ENCODE assay signal across 28 cellular contexts in genomic region chr7:155217629-155218028, GRCh38.
A peak's percentile ranks its signal among the peaks of the same experiment; 100 is the strongest.
DNase-seq lines count a peak whose midpoint lies in the region; ATAC-seq and TF ChIP-seq lines count a peak whose summit lies in the region.
"Had no signal": no experiment of that assay in that cellular context is flagged by ENCODE, and none has a peak within 500 bp of the region (broad histone marks: within the 10 kb centered on the region; RNA-seq: fewer than 3 reads in every experiment).

No MANE protein-coding gene starts in this region.

- peak overlapping the region; percentile 35 for H3K27ac Mint-ChIP-seq in activated T-cell treated with anti-CD3 and anti-CD28 coated beads, Interleukin-2, amount 50 U/mL, for 72 hours
- H3K27ac Mint-ChIP-seq in stimulated activated effector memory CD8-positive, alpha-beta T cell treated with anti-CD3 and anti-CD28 coated beads, Interleukin-12 subunit alpha, Interleukin-12 subunit beta, amount 100 ng/mL, for 72 hours: no peak overlapping the region
- H3K27ac Mint-ChIP-seq: activated naive CD8-positive, alpha-beta T cell; IgD-negative memory B cell; neural progenitor cell; stimulated activated naive CD8-positive, alpha-beta T cell treated with anti-CD3 and anti-CD28 coated beads, Interleukin-15, Interleukin-2, amounts not matched to agents 100 ng/mL and 50 ng/mL, for 24 hours had no signal

- H3K4me3 Mint-ChIP-seq in activated T-cell treated with anti-CD3 and anti-CD28 coated beads, Interleukin-2, amount 50 U/mL, for 72 hours: peak overlapping the region in 1 of 2 donors; percentile 38
- H3K4me3 Mint-ChIP-seq in stimulated activated effector memory CD8-positive, alpha-beta T cell treated with anti-CD3 and anti-CD28 coated beads, Interleukin-12 subunit alpha, Interleukin-12 subunit beta, amount 100 ng/mL, for 72 hours: no peak overlapping the region
- H3K4me3 Mint-ChIP-seq: activated naive CD8-positive, alpha-beta T cell; IgD-negative memory B cell; neural progenitor cell; stimulated activated naive CD8-positive, alpha-beta T cell treated with anti-CD3 and anti-CD28 coated beads, Interleukin-15, Interleukin-2, amounts not matched to agents 100 ng/mL and 50 ng/mL, for 24 hours had no signal

- peak; percentile 73 to 90 for ATAC-seq in activated T-cell treated with anti-CD3 and anti-CD28 coated beads, Interleukin-2, amount 50 U/mL, for 72 hours (replicated peaks in 1 of 2)
- ATAC-seq in GM18861 (IDR thresholded peaks at IDR 0.05; ENCODE audit: unreplicated experiment) (peak; percentile 72), HG03378 (IDR thresholded peaks at IDR 0.05; ENCODE audit: unreplicated experiment) (peak; percentile 72)
- peak; percentile 88 for ATAC-seq in stimulated activated effector memory CD8-positive, alpha-beta T cell treated with anti-CD3 and anti-CD28 coated beads, Interleukin-12 subunit alpha, Interleukin-12 subunit beta, amount 100 ng/mL, for 72 hours
- ATAC-seq: foreskin keratinocyte had no signal

- no peaks in the 10 kb centered on the region for H3K9me3 ChIP-seq in vagina
- H3K9me3 ChIP-seq: BLaER1, esophagus muscularis mucosa, left ventricle myocardium inferior, Peyer's patch, testis had no signal

- H3K4me1 Mint-ChIP-seq in activated T-cell treated with anti-CD3 and anti-CD28 coated beads, Interleukin-2, amount 50 U/mL, for 72 hours (ENCODE audit: low read depth): peaks cover 35% of the 10 kb centered on the region
- peaks cover 36% of the 10 kb centered on the region for H3K4me1 Mint-ChIP-seq in stimulated activated effector memory CD8-positive, alpha-beta T cell treated with anti-CD3 and anti-CD28 coated beads, Interleukin-12 subunit alpha, Interleukin-12 subunit beta, amount 100 ng/mL, for 72 hours

- no peaks in the 10 kb centered on the region for H3K36me3 ChIP-seq in vagina
- H3K36me3 ChIP-seq: BLaER1, esophagus muscularis mucosa, left ventricle myocardium inferior, neural progenitor cell, Peyer's patch had no signal

- no peak for TF ChIP-seq CTCF in vagina (IDR thresholded peaks at IDR 0.05)

- intact Hi-C loops in vagina (cut with DNase I): no loop called here

- H3K27me3 Mint-ChIP-seq in activated T-cell treated with anti-CD3 and anti-CD28 coated beads, Interleukin-2, amount 50 U/mL, for 72 hours (ENCODE audit: low read depth): peaks cover 19% of the 10 kb centered on the region
- H3K27me3 Mint-ChIP-seq: activated naive CD8-positive, alpha-beta T cell had no signal

- no peaks in the 10 kb centered on the region for H3K27me3 ChIP-seq in vagina
- H3K27me3 ChIP-seq: BLaER1, neural progenitor cell, Peyer's patch, testis had no signal

- H3K4me3 ChIP-seq in vagina: no peak overlapping the region
- H3K4me3 ChIP-seq: BLaER1, esophagus muscularis mucosa, left ventricle myocardium inferior, neural progenitor cell, Peyer's patch, smooth muscle cell, testis had no signal

- TF ChIP-seq POLR2A in vagina (IDR thresholded peaks at IDR 0.05): no peak

- H3K36me3 Mint-ChIP-seq in activated T-cell treated with anti-CD3 and anti-CD28 coated beads, Interleukin-2, amount 50 U/mL, for 72 hours (ENCODE audit: insufficient read depth in 2 of 2): no peaks in the 10 kb centered on the region
- H3K36me3 Mint-ChIP-seq in stimulated activated effector memory CD8-positive, alpha-beta T cell treated with anti-CD3 and anti-CD28 coated beads, Interleukin-12 subunit alpha, Interleukin-12 subunit beta, amount 100 ng/mL, for 72 hours: no peaks in the 10 kb centered on the region
- H3K36me3 Mint-ChIP-seq: activated naive CD8-positive, alpha-beta T cell; IgD-negative memory B cell; neural progenitor cell had no signal

- H3K9me3 Mint-ChIP-seq in activated T-cell treated with anti-CD3 and anti-CD28 coated beads, Interleukin-2, amount 50 U/mL, for 72 hours: no peaks in the 10 kb centered on the region
- H3K9me3 Mint-ChIP-seq in stimulated activated effector memory CD8-positive, alpha-beta T cell treated with anti-CD3 and anti-CD28 coated beads, Interleukin-12 subunit alpha, Interleukin-12 subunit beta, amount 100 ng/mL, for 72 hours: no peaks in the 10 kb centered on the region
- H3K9me3 Mint-ChIP-seq: IgD-negative memory B cell; neural progenitor cell; stimulated activated naive CD8-positive, alpha-beta T cell treated with anti-CD3 and anti-CD28 coated beads, Interleukin-15, Interleukin-2, amounts not matched to agents 100 ng/mL and 50 ng/mL, for 24 hours had no signal

- H3K4me1 ChIP-seq in vagina: peaks cover 19% of the 10 kb centered on the region
- H3K4me1 ChIP-seq: BLaER1, left ventricle myocardium inferior, neural progenitor cell had no signal

- DNase-seq in activated T-cell treated with anti-CD3 and anti-CD28 coated beads, Interleukin-2, amount 50 U/mL, for 72 hours: no peak
- DNase-seq in activated T-cell treated with anti-CD3 and anti-CD28 coated beads for 4 hours (no peak), vagina (ENCODE audit: extremely low spot score in 2 of 2) (no peak)
- no peak for DNase-seq in stimulated activated effector memory CD8-positive, alpha-beta T cell treated with anti-CD3 and anti-CD28 coated beads, Interleukin-12 subunit alpha, Interleukin-12 subunit beta, amount 100 ng/mL, for 72 hours (ENCODE audit: low spot score in 2 of 2)
- no peak for DNase-seq in NK-92 treated with Interleukin-12 subunit alpha and Interleukin-12 subunit beta, amount 100 ng/mL, for 24 hours (lab: John Stamatoyannopoulos, UW)
- DNase-seq: activated CD4-positive, alpha-beta T cell treated with anti-CD3 and anti-CD28 coated beads for 1 hour; DMS 273 treated with DMSO at 0.1 percent for 48 hours; foreskin keratinocyte; H7; left ventricle myocardium inferior; mesenchymal stem cell; NCI-H146; NCI-H2107; NCI-H345; NCI-H69; Peyer's patch; SHP77; testis had no signal

- H3K27ac ChIP-seq in vagina: no peak overlapping the region
- H3K27ac ChIP-seq: BLaER1, esophagus muscularis mucosa, foreskin keratinocyte, left ventricle myocardium inferior, neural progenitor cell, parathyroid adenoma, Peyer's patch, testis had no signal
